ENCODE assay signal across 15 cellular contexts in the genomic region with DNA sequence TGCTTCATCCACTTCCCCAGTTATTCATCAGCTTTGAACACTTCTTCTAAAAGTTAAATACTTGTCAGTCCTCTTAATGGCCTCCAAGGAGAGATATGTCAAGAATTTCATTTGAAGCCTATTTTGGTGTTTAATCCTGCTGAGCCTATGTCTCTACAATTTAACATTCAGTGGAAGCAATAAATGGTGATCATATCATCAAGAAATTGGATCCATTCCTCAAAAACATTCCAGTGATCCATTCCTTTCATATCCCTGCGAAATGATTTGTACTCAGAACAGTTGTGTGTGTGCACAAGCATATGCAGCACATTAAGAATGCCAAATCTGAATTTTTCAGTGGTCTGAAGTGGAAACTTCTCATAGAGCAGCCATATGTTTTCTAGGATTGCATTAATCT.
"Had no signal": no experiment of that assay in that cellular context is flagged by ENCODE, and none has a peak within 500 bp of the region (broad histone marks: within the 10 kb centered on the region; RNA-seq: fewer than 3 reads in every experiment).

No MANE protein-coding gene starts in this region.

- H3K27ac ChIP-seq: colonic mucosa, hepatocyte, pancreas, right lobe of liver, stomach had no signal

- DNase-seq: activated CD4-positive, alpha-beta T cell treated with anti-CD3 and anti-CD28 coated beads for 36 hours; activated CD4-positive, alpha-beta T cell treated with anti-CD3 and anti-CD28 coated beads, Interleukin-2, amount 50 U/mL, for 48 hours; activated gamma-delta T cell treated with Interleukin-2 at 50 U/mL for 16 hours; caudate nucleus; colonic mucosa; foreskin fibroblast; left cardiac atrium; mesenchymal stem cell; naive thymus-derived CD8-positive, alpha-beta T cell; pancreas; right lobe of liver; stimulated activated CD4-positive, alpha-beta T cell treated with anti-CD3 and anti-CD28 coated beads, Interleukin-4, amount 100 ng/mL, for 24 hours; stomach had no signal

- H3K4me3 ChIP-seq: colonic mucosa, hepatocyte, pancreas, right lobe of liver, smooth muscle cell, stomach had no signal

- H3K36me3 ChIP-seq: colonic mucosa, pancreas, right lobe of liver, stomach had no signal

- H3K27me3 ChIP-seq: colonic mucosa, hepatocyte, pancreas, right lobe of liver, stomach had no signal

- H3K4me2 ChIP-seq: hepatocyte, smooth muscle cell had no signal

- H2AFZ ChIP-seq: hepatocyte had no signal

- H3K9me3 ChIP-seq: colonic mucosa, pancreas, right lobe of liver, stomach had no signal

- H3K79me2 ChIP-seq: hepatocyte had no signal

- H3K4me1 ChIP-seq: colonic mucosa, pancreas, right lobe of liver, stomach had no signal
